In the genomic region with DNA sequence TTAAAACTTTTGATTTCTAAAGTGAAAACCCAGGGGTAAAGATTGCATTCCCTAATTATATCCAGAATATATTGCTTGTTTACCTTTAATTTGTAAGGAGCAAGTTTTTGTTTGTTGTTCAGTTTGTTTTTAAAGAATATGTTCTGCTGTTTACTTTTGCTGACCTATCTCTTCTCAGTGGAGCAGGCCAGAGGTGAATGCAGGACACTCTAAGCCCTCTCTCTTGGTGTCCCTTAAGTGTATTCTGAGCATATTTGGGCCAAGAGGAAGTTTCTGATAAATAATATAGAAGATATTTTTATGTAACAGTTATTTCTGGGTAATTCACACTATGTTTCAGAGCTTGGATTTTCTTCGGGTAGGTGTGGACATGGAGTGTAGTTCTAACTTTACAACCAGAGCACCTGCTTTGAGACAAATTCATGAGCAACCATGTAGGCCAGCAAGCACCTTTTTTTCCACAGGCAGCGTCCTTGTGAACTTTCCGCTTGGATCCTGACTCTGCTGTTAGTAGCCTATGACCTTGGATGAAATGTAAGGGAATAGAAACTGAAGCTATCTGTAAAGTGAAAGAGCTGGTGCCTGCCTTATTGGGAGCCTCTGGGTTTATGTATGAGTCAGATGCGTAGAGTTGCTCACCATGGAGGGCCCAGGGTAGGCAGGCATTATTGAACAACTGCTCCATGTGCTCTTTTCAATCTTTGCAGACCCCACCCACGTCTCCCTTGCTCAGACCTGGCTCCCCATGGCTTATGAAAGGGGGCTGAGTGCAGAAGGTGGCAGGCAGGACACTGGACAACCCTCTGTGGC, we compare ENCODE assay signal across 9 cellular contexts. TPM values are rescaled to one million over a fixed set of nuclear protein-coding genes. Genes with fewer than 3 reads are reported as not detected.
DNase-seq lines count a peak whose midpoint lies in the region; ATAC-seq, FAIRE-seq and TF ChIP-seq lines count a peak whose summit lies in the region.
"Had no signal": no experiment of that assay in that cellular context is flagged by ENCODE, and none has a peak within 500 bp of the region (broad histone marks: within the 10 kb centered on the region; RNA-seq: fewer than 3 reads in every experiment).

No MANE protein-coding gene starts in this region.

- no peaks in the 10 kb centered on the region for H3K27me3 ChIP-seq in astrocyte (ENCODE audit: insufficient read depth, low read length)
- no peaks in the 10 kb centered on the region for H3K27me3 ChIP-seq in pancreas
- H3K27me3 ChIP-seq: BLaER1 treated with 17β-estradiol and CSF1 and Interleukin-3, amounts not matched to agents 10 nM and 100 nM had no signal

- H3K36me3 Mint-ChIP-seq in astrocyte (ENCODE audit: low read depth, unreplicated experiment) = peaks cover 11% of the 10 kb centered on the region

- H3K4me2 ChIP-seq in astrocyte (ENCODE audit: low read length) = no peak overlapping the region

- H3K4me3 ChIP-seq in astrocyte (ENCODE audit: insufficient read depth, low read depth, low read length) (no peak overlapping the region), pancreas (no peak overlapping the region)
- H3K4me3 ChIP-seq: BLaER1 treated with 17β-estradiol and CSF1 and Interleukin-3, amounts not matched to agents 10 nM and 100 nM had no signal

- H3K4me1 ChIP-seq in astrocyte (ENCODE audit: insufficient read depth, low read length) (peaks cover 10% of the 10 kb centered on the region), pancreas (peaks cover 0 to 33% (median 18%) of the 10 kb centered on the region in 3 donors)

- H3K36me3 ChIP-seq in astrocyte (ENCODE audit: insufficient read depth, low read length) = peaks cover 19% of the 10 kb centered on the region
- peaks cover 0 to 9% (median 0%) of the 10 kb centered on the region in 3 donors for H3K36me3 ChIP-seq in pancreas

- peak overlapping the region; percentile 72 for H3K27ac Mint-ChIP-seq in astrocyte (ENCODE audit: unreplicated experiment)

- H3K9me3 Mint-ChIP-seq in astrocyte (ENCODE audit: unreplicated experiment) = no peaks in the 10 kb centered on the region

- peaks cover 44% of the 10 kb centered on the region for H3K4me1 Mint-ChIP-seq in astrocyte (ENCODE audit: low read depth, unreplicated experiment)

- H2AFZ ChIP-seq in astrocyte (ENCODE audit: low read depth, low read length) = no peak overlapping the region

- no peak overlapping the region for H3K4me3 Mint-ChIP-seq in astrocyte (ENCODE audit: unreplicated experiment)

- intact Hi-C loops in pancreas (cut with DNase I) = no loop called here

- H3K79me2 ChIP-seq in astrocyte (ENCODE audit: insufficient read depth, low read length) = peaks cover 84% of the 10 kb centered on the region

- DNase-seq in stimulated activated CD4-positive, alpha-beta T cell treated with anti-CD3 and anti-CD28 coated beads, Interleukin-12 subunit alpha, Interleukin-12 subunit beta, amount 100 ng/mL, for 4 hours = peak; percentile 30
- no peak for DNase-seq in stimulated activated CD4-positive, alpha-beta T cell treated with anti-CD3 and anti-CD28 coated beads, Interleukin-2, amount 100 ng/mL, for 48 hours
- DNase-seq in astrocyte (ENCODE audit: low read depth) (no peak), pancreas (no peak), NCI-H2107 treated with DMSO at 0.1 percent for 48 hours (lab: John Stamatoyannopoulos, UW; ENCODE audit: unreplicated experiment) (no peak), SW 1271 (lab: John Stamatoyannopoulos, UW) (no peak), NCI-H526 treated with DMSO at 0.1 percent for 48 hours (lab: John Stamatoyannopoulos, UW) (no peak)

- H3K27ac ChIP-seq in astrocyte (ENCODE audit: low read depth, low read length) = no peak overlapping the region
- H3K27ac ChIP-seq in pancreas = peak overlapping the region in 3 of 4 donors; percentile 38 to 66 (median 61)

- TF ChIP-seq CTCF in astrocyte (IDR thresholded peaks at IDR 0.05; ENCODE audit: insufficient read depth, low read depth, low read length) (no peak), pancreas (IDR thresholded peaks at IDR 0.05) (no peak)

- FAIRE-seq in astrocyte (lab: Jason Lieb, UNC) (no peak), pancreas (lab: Jason Lieb, UNC) (no peak)

- H3K9ac ChIP-seq in astrocyte (ENCODE audit: low read length) = no peak overlapping the region

- whole genome bisulfite sequencing in pancreas, 2 donors = 38 to 43% methylated on average over 5 of the region's 5 CpGs

- ATAC-seq in HG03460 (IDR thresholded peaks at IDR 0.05; ENCODE audit: unreplicated experiment) (peak; percentile 71), pancreas (peak; percentile 59 to 87 (median 84))

- H3K27me3 Mint-ChIP-seq in astrocyte (ENCODE audit: low read depth, unreplicated experiment) = no peaks in the 10 kb centered on the region

- H4K20me1 ChIP-seq in astrocyte (ENCODE audit: insufficient read depth, low read length) = peaks cover 58% of the 10 kb centered on the region

- no peaks in the 10 kb centered on the region for H3K9me3 ChIP-seq in astrocyte (ENCODE audit: insufficient read depth, low read depth, low read length)
- H3K9me3 ChIP-seq in pancreas = no peaks in the 10 kb centered on the region

RNA-seq across cellular contexts. Expression of gene OGDH, which starts 16.1 kb away (rescaled TPM):
- 65.6 and 73.7 TPM in 2 replicates for total RNA-seq in astrocyte
- total RNA-seq in pancreas = 10 to 100 TPM; 24.5 to 49.2 (median 33.7) TPM
- 10 to 100 TPM; 18.4 to 19.3 TPM for polyA plus RNA-seq in pancreas

RNA-seq across cellular contexts. Expression of gene TMED4, which starts 40.5 kb away (rescaled TPM):
- total RNA-seq in astrocyte (68.7 and 69.2 TPM in 2 replicates), pancreas (10 to 100 TPM; 38.2 to 53.0 (median 47.0) TPM)
- 10 to 100 TPM; 32.3 to 55.9 TPM for polyA plus RNA-seq in pancreas

RNA-seq across cellular contexts. Expression of gene DDX56, which starts 48.8 kb away (rescaled TPM):
- 65.6 and 75.6 TPM in 2 replicates for total RNA-seq in astrocyte
- total RNA-seq in pancreas = 10 to 100 TPM; 23.0 to 36.6 (median 27.3) TPM
- 100 to 1,000 TPM; 107 to 114 TPM for polyA plus RNA-seq in pancreas
